Comparison of ENCODE assay signal across 2 cellular contexts in genomic region chr1:236966636-236967035, GRCh38.
TF ChIP-seq lines count a peak whose summit lies in the region.

No MANE protein-coding gene starts in this region.

TF ChIP-seq in HepG2, 621 proteins besides CTCF, POLR2A, EP300 and RAD21 (continues in another document):
- TF ChIP-seq ZNF564 (CRISPR knock-in tag; IDR thresholded peaks at IDR 0.05) = no peak
- TF ChIP-seq TRAFD1 (CRISPR knock-in tag; IDR thresholded peaks at IDR 0.05; ENCODE audit: borderline replicate concordance) = no peak
- no peak for TF ChIP-seq CAMTA2 (CRISPR knock-in tag; IDR thresholded peaks at IDR 0.05; ENCODE audit: borderline replicate concordance)
- TF ChIP-seq SOX5 (CRISPR knock-in tag; IDR thresholded peaks at IDR 0.05; ENCODE audit: borderline replicate concordance) = peak; percentile 72; the same call in 1 of the 2 replicates
- no peak for TF ChIP-seq ZNF770 (CRISPR knock-in tag; IDR thresholded peaks at IDR 0.05)
- no peak for TF ChIP-seq ZBTB46 (CRISPR knock-in tag; IDR thresholded peaks at IDR 0.05; ENCODE audit: borderline replicate concordance)
- no peak for TF ChIP-seq ZNF44 (CRISPR knock-in tag; IDR thresholded peaks at IDR 0.05)
- no peak for TF ChIP-seq TIGD3 (CRISPR knock-in tag; IDR thresholded peaks at IDR 0.05; ENCODE audit: borderline replicate concordance)
- TF ChIP-seq THYN1 (CRISPR knock-in tag; IDR thresholded peaks at IDR 0.05; ENCODE audit: borderline replicate concordance, low read depth) = no peak
- TF ChIP-seq TCF7 (IDR thresholded peaks at IDR 0.05; ENCODE audit: low read depth) = peak; percentile 29; the same call in 1 of the 2 replicates
- TF ChIP-seq FOXO4 (CRISPR knock-in tag; conservative IDR thresholded peaks at IDR 0.05) = no peak
- TF ChIP-seq NR2F2 (IDR thresholded peaks at IDR 0.05; ENCODE audit: borderline replicate concordance, low read depth) = peak; percentile 13; the same call in 1 of the 2 replicates
- peak; percentile 87 for TF ChIP-seq RBAK (CRISPR knock-in tag; IDR thresholded peaks at IDR 0.05)
- peak; percentile 40; the same call in 1 of the 2 replicates for TF ChIP-seq FOXA3 (CRISPR knock-in tag; IDR thresholded peaks at IDR 0.05)
- TF ChIP-seq FOXP4 (CRISPR knock-in tag; IDR thresholded peaks at IDR 0.05) = 0 out of 2 replicates have a peak, but pooled peaks have one; percentile 42
- TF ChIP-seq ZNF547 (CRISPR knock-in tag; IDR thresholded peaks at IDR 0.05) = no peak
- TF ChIP-seq ZZZ3 (CRISPR knock-in tag; IDR thresholded peaks at IDR 0.05; ENCODE audit: borderline replicate concordance) = no peak
- no peak for TF ChIP-seq TBX2 (CRISPR knock-in tag; IDR thresholded peaks at IDR 0.05; ENCODE audit: borderline replicate concordance)

TF ChIP-seq in GM23338, 12 proteins besides CTCF, POLR2A, EP300 and RAD21:
- no peak for TF ChIP-seq ETS1 (IDR thresholded peaks at IDR 0.05)
- TF ChIP-seq REST (IDR thresholded peaks at IDR 0.05; ENCODE audit: unreplicated experiment) = no peak
- TF ChIP-seq ZNF462 (CRISPR knock-in tag; IDR thresholded peaks at IDR 0.05) = no peak
- no peak for TF ChIP-seq STAT1 (IDR thresholded peaks at IDR 0.05; ENCODE audit: unreplicated experiment)
